Comparison of ENCODE assay signal across 20 cellular contexts in the genomic region with DNA sequence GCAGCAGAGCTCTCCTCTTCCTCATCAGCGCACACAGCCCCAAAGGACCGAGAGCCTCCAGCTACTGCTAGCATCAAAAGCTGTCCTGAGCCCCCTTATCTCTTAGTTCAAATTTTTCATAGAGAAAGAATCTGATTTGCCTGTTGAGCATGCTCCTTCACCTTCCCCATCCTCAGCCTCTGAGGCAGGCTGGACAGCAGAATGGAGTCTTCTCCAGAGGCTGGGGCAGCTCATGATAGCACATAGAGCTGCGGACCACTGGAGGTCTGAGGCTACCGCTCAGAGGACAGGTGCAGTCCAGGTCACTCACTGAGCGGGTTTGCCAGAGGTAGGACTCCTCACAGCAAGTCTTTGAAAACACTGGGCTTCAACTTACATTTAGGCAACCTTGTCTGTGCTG.
"Had no signal": no experiment of that assay in that cellular context is flagged by ENCODE, and none has a peak within 500 bp of the region (broad histone marks: within the 10 kb centered on the region; RNA-seq: fewer than 3 reads in every experiment).

No MANE protein-coding gene starts in this region.

- H3K27ac Mint-ChIP-seq: immature natural killer cell, mesothelial cell of epicardium had no signal

- H3K27ac ChIP-seq: coronary artery, dorsolateral prefrontal cortex, esophagus muscularis mucosa, foreskin keratinocyte, gastrocnemius medialis, heart right ventricle, left lung, lower lobe of right lung had no signal

- H3K36me3 Mint-ChIP-seq: immature natural killer cell, mesothelial cell of epicardium had no signal

- H3K4me1 ChIP-seq: esophagus muscularis mucosa, foreskin keratinocyte, gastrocnemius medialis, left lung, lower lobe of right lung had no signal

- H3K9me3 Mint-ChIP-seq: immature natural killer cell, mesothelial cell of epicardium had no signal

- ATAC-seq: foreskin keratinocyte, gastrocnemius medialis, heart right ventricle, left cardiac atrium, left lung, left ventricle myocardium superior, lower lobe of right lung, mucosa of descending colon had no signal

- H3K9me3 ChIP-seq: esophagus muscularis mucosa, gastrocnemius medialis, heart right ventricle, left lung, lower lobe of right lung, mucosa of descending colon had no signal

- DNase-seq: dermis blood vessel endothelial cell; dorsolateral prefrontal cortex; effector CD4-positive, alpha-beta T cell; effector memory CD4-positive, alpha-beta T cell; foreskin keratinocyte; gastrocnemius medialis; glutamatergic neuron; head of caudate nucleus; heart right ventricle; hypothalamus; immature natural killer cell; left cardiac atrium; left lung; left ventricle myocardium superior; lower lobe of right lung; mesenchymal stem cell; mucosa of descending colon had no signal

- H3K4me3 ChIP-seq: coronary artery, dorsolateral prefrontal cortex, esophagus muscularis mucosa, gastrocnemius medialis, heart right ventricle, left lung, lower lobe of right lung, mucosa of descending colon had no signal

- H3K27me3 ChIP-seq: gastrocnemius medialis, heart right ventricle, left lung had no signal

- H3K4me3 Mint-ChIP-seq: immature natural killer cell, mesothelial cell of epicardium had no signal

- H3K36me3 ChIP-seq: esophagus muscularis mucosa, gastrocnemius medialis, heart right ventricle, left lung, lower lobe of right lung had no signal

- H3K4me1 Mint-ChIP-seq: immature natural killer cell, mesothelial cell of epicardium had no signal
